ENCODE assay signal across 10 cellular contexts in genomic region chr13:48400090-48400694, GRCh38. TPM values are rescaled to one million over a fixed set of nuclear protein-coding genes. Genes with fewer than 3 reads are reported as not detected.
DNase-seq lines count a peak whose midpoint lies in the region; ATAC-seq and TF ChIP-seq lines count a peak whose summit lies in the region.
"Had no signal": no experiment of that assay in that cellular context is flagged by ENCODE, and none has a peak within 500 bp of the region (broad histone marks: within the 10 kb centered on the region; RNA-seq: fewer than 3 reads in every experiment).

No MANE protein-coding gene starts in this region.

- peaks cover 18% of the 10 kb centered on the region for H3F3A ChIP-seq in SK-N-SH (replicated peaks; ENCODE audit: insufficient read depth)

- H2AFZ ChIP-seq in DND-41 (ENCODE audit: low read depth, low read length) (no peak overlapping the region), SK-N-SH (ENCODE audit: low read depth) (no peak overlapping the region)

- no peaks in the 10 kb centered on the region for H3K9me2 ChIP-seq in SK-N-SH

- TF ChIP-seq CTCF in DND-41 (IDR thresholded peaks at IDR 0.05; ENCODE audit: borderline replicate concordance, extremely low read depth, low read length, poor library complexity, severe bottlenecking), result no peak
- no peak for TF ChIP-seq CTCF in SK-N-SH (IDR thresholded peaks at IDR 0.05)
- no peak for TF ChIP-seq CTCF in sigmoid colon (IDR thresholded peaks at IDR 0.05)

- intact Hi-C loops in sigmoid colon (cut with DNase I), result no loop called here

- no peak for TF ChIP-seq POLR2A in sigmoid colon (IDR thresholded peaks at IDR 0.05)

- H4K20me1 ChIP-seq in DND-41 (ENCODE audit: insufficient read depth, low read length) (no peaks in the 10 kb centered on the region), SK-N-SH (ENCODE audit: insufficient read depth) (no peaks in the 10 kb centered on the region)

- TF ChIP-seq EP300 in SK-N-SH (IDR thresholded peaks at IDR 0.05; ENCODE audit: borderline replicate concordance in 1 of 2, low read depth in 1 of 2, low read length in 1 of 2) (no peak), sigmoid colon (IDR thresholded peaks at IDR 0.05) (no peak)

- DNase-seq in DND-41, result no peak
- DNase-seq in SK-N-SH, result no peak
- no peak for DNase-seq in sigmoid colon
- no peak for DNase-seq in NCI-H82 treated with DMSO at 0.1 percent for 48 hours (lab: John Stamatoyannopoulos, UW; ENCODE audit: unreplicated experiment)
- DNase-seq in NAMALWA (ENCODE audit: low spot score), result no peak
- no peak for DNase-seq in medulla oblongata (ENCODE audit: extremely low spot score)
- DNase-seq: kidney, NCI-H1930 had no signal

- H3K79me2 ChIP-seq in DND-41 (ENCODE audit: insufficient read depth, low read length), result peaks cover 26% of the 10 kb centered on the region
- 0 out of 2 replicates have a peak, but pooled peaks cover 2% of the 10 kb centered on the region for H3K79me2 ChIP-seq in SK-N-SH (ENCODE audit: insufficient read depth)

- ATAC-seq in DND-41 (ENCODE audit: insufficient read depth, low read depth) (no peak), esophagus mucosa (peak; percentile 18), HG03342 (IDR thresholded peaks at IDR 0.05; ENCODE audit: unreplicated experiment) (no peak)

- peak overlapping the region; percentile 76 for H3K27ac ChIP-seq in DND-41 (ENCODE audit: low read length)
- H3K27ac ChIP-seq in SK-N-SH (ENCODE audit: low read depth in 2 of 2, low read length in 1 of 2), result peak overlapping the region; percentile 29 to 79; a peak in 3 of 4 replicates
- peak overlapping the region in 3 of 4 donors; percentile 36 to 69 (median 60) for H3K27ac ChIP-seq in sigmoid colon

- POLR2A ChIA-PET in SK-N-SH (lab: Yijun Ruan, JAX), result no interaction called here

- CTCF ChIA-PET in SK-N-SH (lab: Yijun Ruan, JAX), result no interaction called here

- no peak overlapping the region for H3K4me3 ChIP-seq in DND-41 (ENCODE audit: low read depth in 1 of 2, low read length in 2 of 2)
- H3K4me3 ChIP-seq in SK-N-SH (ENCODE audit: low read depth in 2 of 2, low read length in 1 of 2), result no peak overlapping the region
- H3K4me3 ChIP-seq in sigmoid colon, result no peak overlapping the region

- H3K27me3 ChIP-seq in DND-41 (ENCODE audit: insufficient read depth, low read length, poor library complexity), result no peaks in the 10 kb centered on the region
- H3K27me3 ChIP-seq in SK-N-SH (ENCODE audit: insufficient read depth), result no peaks in the 10 kb centered on the region
- H3K27me3 ChIP-seq in sigmoid colon, result no peaks in the 10 kb centered on the region

- peaks cover 21% of the 10 kb centered on the region; the same call in 1 of the 2 replicates for H3K36me3 ChIP-seq in DND-41 (ENCODE audit: insufficient read depth, low read length)
- H3K36me3 ChIP-seq in SK-N-SH (replicated peaks in 1 of 2; ENCODE audit: control insufficient read depth in 1 of 2, insufficient read depth in 2 of 2, low read length in 1 of 2), result peaks cover 0 to 8% of the 10 kb centered on the region in 2 experiments
- peaks cover 0 to 5% (median 0%) of the 10 kb centered on the region in 4 donors for H3K36me3 ChIP-seq in sigmoid colon

- H3K4me2 ChIP-seq in DND-41 (ENCODE audit: insufficient read depth, low read length) (peak overlapping the region; percentile 44), SK-N-SH (no peak overlapping the region)

- WGBS in SK-N-SH (ENCODE audit: low lambda C conversion rate), result 89% methylated on average over 2 of the region's 2 CpGs
- WGBS in sigmoid colon, 2 donors, result 74 to 81% methylated on average over 2 of the region's 2 CpGs

- H3K9ac ChIP-seq in DND-41 (ENCODE audit: low read depth, low read length) (peak overlapping the region; percentile 42), SK-N-SH (no peak overlapping the region)

- peaks cover 41% of the 10 kb centered on the region for H3K4me1 ChIP-seq in DND-41 (ENCODE audit: insufficient read depth, low read length)
- H3K4me1 ChIP-seq in SK-N-SH (ENCODE audit: control insufficient read depth in 1 of 2, insufficient read depth in 2 of 2, low read depth in 1 of 2, low read length in 1 of 2), result peaks cover 0 to 29% of the 10 kb centered on the region in 2 experiments; a peak in 3 of 4 replicates
- peaks cover 0 to 44% (median 26%) of the 10 kb centered on the region in 4 donors for H3K4me1 ChIP-seq in sigmoid colon

- TF ChIP-seq RAD21 in SK-N-SH (IDR thresholded peaks at IDR 0.05; ENCODE audit: low read length), result no peak

- H3K9me3 ChIP-seq in DND-41 (ENCODE audit: insufficient read depth, low read length, severe bottlenecking), result no peaks in the 10 kb centered on the region
- H3K9me3 ChIP-seq in SK-N-SH, result no peaks in the 10 kb centered on the region
- no peaks in the 10 kb centered on the region for H3K9me3 ChIP-seq in sigmoid colon

TF ChIP-seq in SK-N-SH, 30 proteins besides CTCF, POLR2A, EP300 and RAD21:
- no peak for TF ChIP-seq SIN3A (IDR thresholded peaks at IDR 0.05; ENCODE audit: borderline replicate concordance, low read depth, low read length)

RNA-seq across cellular contexts. Expression of gene LPAR6, which starts 12.7 kb away (rescaled TPM):
- polyA plus RNA-seq in SK-N-SH (2012; rRNA removed) (0.03 TPM in 1 of 2 replicates, not detected in the other), sigmoid colon (10 to 100 TPM; 11.4 to 16.2 (median 15.0) TPM)
- polyA plus RNA-seq in SK-N-SH (2012; cell fraction: cytosol; rRNA removed), result 0.03 and 0.08 TPM in 2 replicates
- not detected in 2 replicates for polyA plus RNA-seq in SK-N-SH (2012; cell fraction: nucleus; rRNA removed)
- total RNA-seq in esophagus mucosa (71.7 TPM), sigmoid colon (10 to 100 TPM; 11.5 to 24.2 (median 15.0) TPM)
